21 cellular contexts compared by ENCODE assay signal in genomic region chr19:31946491-31946890, GRCh38.
"Had no signal": no experiment of that assay in that cellular context is flagged by ENCODE, and none has a peak within 500 bp of the region (broad histone marks: within the 10 kb centered on the region; RNA-seq: fewer than 3 reads in every experiment).

No MANE protein-coding gene starts in this region.

- H3K27ac Mint-ChIP-seq: activated naive CD4-positive, alpha-beta T cell treated with anti-CD3 and anti-CD28 coated beads for 36 hours; activated T-cell treated with anti-CD3 and anti-CD28 coated beads, Interleukin-2, amount 50 U/mL, for 72 hours; nephron progenitor cell; stimulated activated naive B cell treated with anti-CD40 and anti-IgM and Interleukin-4, amounts not matched to agents 10 μg/mL and 1 μg/mL and 100 μg/mL, for 72 hours; T-helper 17 cell had no signal

- H3K9me3 ChIP-seq: gastroesophageal sphincter, right lobe of liver, upper lobe of left lung had no signal

- H3K36me3 ChIP-seq: gastroesophageal sphincter, right lobe of liver, upper lobe of left lung had no signal

- H3K4me1 Mint-ChIP-seq: stimulated activated naive B cell treated with anti-CD40 and anti-IgM and Interleukin-4, amounts not matched to agents 10 μg/mL and 1 μg/mL and 100 μg/mL, for 72 hours; T-helper 17 cell had no signal

- H3K4me3 Mint-ChIP-seq: activated naive CD4-positive, alpha-beta T cell treated with anti-CD3 and anti-CD28 coated beads for 36 hours; activated T-cell treated with anti-CD3 and anti-CD28 coated beads, Interleukin-2, amount 50 U/mL, for 72 hours; nephron progenitor cell; stimulated activated naive B cell treated with anti-CD40 and anti-IgM and Interleukin-4, amounts not matched to agents 10 μg/mL and 1 μg/mL and 100 μg/mL, for 72 hours; T-helper 17 cell had no signal

- DNase-seq: activated CD4-positive, alpha-beta T cell treated with anti-CD3 and anti-CD28 coated beads for 4 hours; activated CD4-positive, alpha-beta T cell treated with anti-CD3 and anti-CD28 coated beads, Interleukin-2, amount 50 U/mL, for 48 hours; activated CD4-positive, CD25-positive, alpha-beta regulatory T cell; activated effector memory CD4-positive, alpha-beta T cell treated with Interleukin-2 at 50 U/mL for 16 hours; activated naive CD4-positive, alpha-beta T cell treated with anti-CD3 and anti-CD28 coated beads for 36 hours; activated T-cell treated with anti-CD3 and anti-CD28 coated beads, Interleukin-2, amount 50 U/mL, for 72 hours; amygdala; cerebellar nuclear complex; head of caudate nucleus; nephron progenitor cell; nucleus accumbens; right lobe of liver; stimulated activated CD4-positive, alpha-beta T cell treated with anti-CD3 and anti-CD28 coated beads, Interleukin-15, amount 100 ng/mL, for 24 hours; stimulated activated CD8-positive, alpha-beta memory T cell treated with anti-CD3 and anti-CD28 coated beads, Interleukin-4, amount 100 ng/mL, for 48 hours; stimulated activated naive B cell treated with anti-CD40 and anti-IgM and Interleukin-4, amounts not matched to agents 10 μg/mL and 1 μg/mL and 100 μg/mL, for 72 hours; T-helper 17 cell; upper lobe of left lung had no signal

- H3K27me3 ChIP-seq: gastroesophageal sphincter, right lobe of liver, upper lobe of left lung had no signal

- H3K4me3 ChIP-seq: coronary artery, gastroesophageal sphincter, right lobe of liver, smooth muscle cell, upper lobe of left lung had no signal

- H3K4me1 ChIP-seq: gastroesophageal sphincter, right lobe of liver, upper lobe of left lung had no signal

- H3K27ac ChIP-seq: coronary artery, epithelial cell of prostate, gastroesophageal sphincter, right lobe of liver, upper lobe of left lung had no signal

- H3K27me3 Mint-ChIP-seq: stimulated activated naive B cell treated with anti-CD40 and anti-IgM and Interleukin-4, amounts not matched to agents 10 μg/mL and 1 μg/mL and 100 μg/mL, for 72 hours had no signal

- H3K9me3 Mint-ChIP-seq: activated T-cell treated with anti-CD3 and anti-CD28 coated beads, Interleukin-2, amount 50 U/mL, for 72 hours had no signal

- H3K36me3 Mint-ChIP-seq: stimulated activated naive B cell treated with anti-CD40 and anti-IgM and Interleukin-4, amounts not matched to agents 10 μg/mL and 1 μg/mL and 100 μg/mL, for 72 hours had no signal
